In genomic region chr18:58176915-58177717, GRCh38 we compare ENCODE assay signal across 8 cellular contexts.
DNase-seq lines count a peak whose midpoint lies in the region; ATAC-seq, FAIRE-seq and TF ChIP-seq lines count a peak whose summit lies in the region.

No MANE protein-coding gene starts in this region.

- H3K27me3 ChIP-seq in BLaER1 treated with 17β-estradiol and CSF1 and Interleukin-3, amounts not matched to agents 10 nM and 100 nM: no peaks in the 10 kb centered on the region
- H3K27me3 ChIP-seq in pancreas: no peaks in the 10 kb centered on the region

- no peak overlapping the region for H3K27ac ChIP-seq in BLaER1 treated with 17β-estradiol and CSF1 and Interleukin-3, amounts not matched to agents 10 nM and 100 nM
- peak overlapping the region in 1 of 4 donors; percentile 15 for H3K27ac ChIP-seq in pancreas

- no peak for TF ChIP-seq CTCF in pancreas (IDR thresholded peaks at IDR 0.05)

- H3K36me3 ChIP-seq in BLaER1 treated with 17β-estradiol and CSF1 and Interleukin-3, amounts not matched to agents 10 nM and 100 nM: peaks cover 0 to 3% (median under 1%) of the 10 kb centered on the region in 11 experiments; a peak in 2 of 22 replicates
- no peaks in the 10 kb centered on the region for H3K36me3 ChIP-seq in pancreas

- H3K9me3 ChIP-seq in BLaER1 treated with 17β-estradiol and CSF1 and Interleukin-3, amounts not matched to agents 10 nM and 100 nM (replicated peaks in 1 of 11): no peaks in the 10 kb centered on the region
- H3K9me3 ChIP-seq in pancreas: no peaks in the 10 kb centered on the region

- no peak overlapping the region for H3K4me3 ChIP-seq in BLaER1 treated with 17β-estradiol and CSF1 and Interleukin-3, amounts not matched to agents 10 nM and 100 nM
- no peak overlapping the region for H3K4me3 ChIP-seq in pancreas

- WGBS in pancreas, 2 donors: 75 to 84% methylated on average over 13 of the region's 13 CpGs

- H4K20me1 ChIP-seq in BLaER1 treated with 17β-estradiol and CSF1 and Interleukin-3, amounts not matched to agents 10 nM and 100 nM: peaks cover 0 to 80% (median 10%) of the 10 kb centered on the region in 11 experiments; a peak in 16 of 22 replicates

- DNase-seq in NCI-H69 (lab: John Stamatoyannopoulos, UW): peak; percentile 42
- peak; percentile 87 for DNase-seq in fibroblast of gingiva (ENCODE audit: low read depth)
- no peak for DNase-seq in pancreas
- DNase-seq in NK-92 (lab: John Stamatoyannopoulos, UW; ENCODE audit: unreplicated experiment): no peak
- DNase-seq in CD1c-positive myeloid dendritic cell (ENCODE audit: extremely low spot score): no peak
- DNase-seq in NCI-H146 (lab: John Stamatoyannopoulos, UW): no peak

- peak overlapping the region in 1 of 11 experiments; percentile 4; a peak in 2 of 22 replicates for H3K9ac ChIP-seq in BLaER1 treated with 17β-estradiol and CSF1 and Interleukin-3, amounts not matched to agents 10 nM and 100 nM

- H3K4me2 ChIP-seq in BLaER1 treated with 17β-estradiol and CSF1 and Interleukin-3, amounts not matched to agents 10 nM and 100 nM: peak overlapping the region in 6 of 11 experiments; percentile 6 to 70 (median 34); a peak in 10 of 22 replicates

- no peak for FAIRE-seq in pancreas (lab: Jason Lieb, UNC)

- ATAC-seq in pancreas (peak in 3 of 4 donors; percentile 9 to 58 (median 22)), GM18502 (IDR thresholded peaks at IDR 0.05; ENCODE audit: poor library complexity, unreplicated experiment) (no peak)

- peaks cover 7 to 24% (median 17%) of the 10 kb centered on the region in 10 experiments; a peak in 17 of 20 replicates for H3K4me1 ChIP-seq in BLaER1 treated with 17β-estradiol and CSF1 and Interleukin-3, amounts not matched to agents 10 nM and 100 nM
- H3K4me1 ChIP-seq in pancreas: peaks cover 8 to 35% (median 28%) of the 10 kb centered on the region in 3 donors

- intact Hi-C loops in pancreas (cut with DNase I): no loop called here

Comparison
In these comparisons a context has a peak if more than half of its experiments do, and no peak if none do; other contexts are left out.
1. DNase-seq: peak in NCI-H69 (single experiment) and fibroblast of gingiva (single experiment); none in pancreas (0 of 6), NK-92 (single experiment), CD1c-positive myeloid dendritic cell (single experiment) and NCI-H146 (single experiment).